Comparison of ENCODE assay signal across 1 cellular context in genomic region chr11:125192194-125192593, GRCh38.
TF ChIP-seq lines count a peak whose summit lies in the region.

No MANE protein-coding gene starts in this region.

TF ChIP-seq in GM23338, 12 proteins besides CTCF, POLR2A, EP300 and RAD21:
- TF ChIP-seq REST (IDR thresholded peaks at IDR 0.05; ENCODE audit: unreplicated experiment) (no peak), NANOG (IDR thresholded peaks at IDR 0.05; ENCODE audit: borderline replicate concordance) (no peak), ETS1 (IDR thresholded peaks at IDR 0.05) (no peak), STAT1 (IDR thresholded peaks at IDR 0.05; ENCODE audit: unreplicated experiment) (no peak), ZNF331 (CRISPR knock-in tag; IDR thresholded peaks at IDR 0.05; ENCODE audit: low read depth) (no peak), JUNB (IDR thresholded peaks at IDR 0.05; ENCODE audit: unreplicated experiment) (no peak), POLR2AphosphoS5 (IDR thresholded peaks at IDR 0.05; ENCODE audit: low read depth) (no peak), CREB1 (CRISPR knock-in tag; IDR thresholded peaks at IDR 0.05; ENCODE audit: low read depth) (no peak), EZH2 (IDR thresholded peaks at IDR 0.05; ENCODE audit: low read depth, unreplicated experiment) (no peak), EZH2phosphoT487 (IDR thresholded peaks at IDR 0.05; ENCODE audit: unreplicated experiment) (no peak), ZNF114 (CRISPR knock-in tag; IDR thresholded peaks at IDR 0.05) (no peak)
- TF ChIP-seq, protein P1, sequence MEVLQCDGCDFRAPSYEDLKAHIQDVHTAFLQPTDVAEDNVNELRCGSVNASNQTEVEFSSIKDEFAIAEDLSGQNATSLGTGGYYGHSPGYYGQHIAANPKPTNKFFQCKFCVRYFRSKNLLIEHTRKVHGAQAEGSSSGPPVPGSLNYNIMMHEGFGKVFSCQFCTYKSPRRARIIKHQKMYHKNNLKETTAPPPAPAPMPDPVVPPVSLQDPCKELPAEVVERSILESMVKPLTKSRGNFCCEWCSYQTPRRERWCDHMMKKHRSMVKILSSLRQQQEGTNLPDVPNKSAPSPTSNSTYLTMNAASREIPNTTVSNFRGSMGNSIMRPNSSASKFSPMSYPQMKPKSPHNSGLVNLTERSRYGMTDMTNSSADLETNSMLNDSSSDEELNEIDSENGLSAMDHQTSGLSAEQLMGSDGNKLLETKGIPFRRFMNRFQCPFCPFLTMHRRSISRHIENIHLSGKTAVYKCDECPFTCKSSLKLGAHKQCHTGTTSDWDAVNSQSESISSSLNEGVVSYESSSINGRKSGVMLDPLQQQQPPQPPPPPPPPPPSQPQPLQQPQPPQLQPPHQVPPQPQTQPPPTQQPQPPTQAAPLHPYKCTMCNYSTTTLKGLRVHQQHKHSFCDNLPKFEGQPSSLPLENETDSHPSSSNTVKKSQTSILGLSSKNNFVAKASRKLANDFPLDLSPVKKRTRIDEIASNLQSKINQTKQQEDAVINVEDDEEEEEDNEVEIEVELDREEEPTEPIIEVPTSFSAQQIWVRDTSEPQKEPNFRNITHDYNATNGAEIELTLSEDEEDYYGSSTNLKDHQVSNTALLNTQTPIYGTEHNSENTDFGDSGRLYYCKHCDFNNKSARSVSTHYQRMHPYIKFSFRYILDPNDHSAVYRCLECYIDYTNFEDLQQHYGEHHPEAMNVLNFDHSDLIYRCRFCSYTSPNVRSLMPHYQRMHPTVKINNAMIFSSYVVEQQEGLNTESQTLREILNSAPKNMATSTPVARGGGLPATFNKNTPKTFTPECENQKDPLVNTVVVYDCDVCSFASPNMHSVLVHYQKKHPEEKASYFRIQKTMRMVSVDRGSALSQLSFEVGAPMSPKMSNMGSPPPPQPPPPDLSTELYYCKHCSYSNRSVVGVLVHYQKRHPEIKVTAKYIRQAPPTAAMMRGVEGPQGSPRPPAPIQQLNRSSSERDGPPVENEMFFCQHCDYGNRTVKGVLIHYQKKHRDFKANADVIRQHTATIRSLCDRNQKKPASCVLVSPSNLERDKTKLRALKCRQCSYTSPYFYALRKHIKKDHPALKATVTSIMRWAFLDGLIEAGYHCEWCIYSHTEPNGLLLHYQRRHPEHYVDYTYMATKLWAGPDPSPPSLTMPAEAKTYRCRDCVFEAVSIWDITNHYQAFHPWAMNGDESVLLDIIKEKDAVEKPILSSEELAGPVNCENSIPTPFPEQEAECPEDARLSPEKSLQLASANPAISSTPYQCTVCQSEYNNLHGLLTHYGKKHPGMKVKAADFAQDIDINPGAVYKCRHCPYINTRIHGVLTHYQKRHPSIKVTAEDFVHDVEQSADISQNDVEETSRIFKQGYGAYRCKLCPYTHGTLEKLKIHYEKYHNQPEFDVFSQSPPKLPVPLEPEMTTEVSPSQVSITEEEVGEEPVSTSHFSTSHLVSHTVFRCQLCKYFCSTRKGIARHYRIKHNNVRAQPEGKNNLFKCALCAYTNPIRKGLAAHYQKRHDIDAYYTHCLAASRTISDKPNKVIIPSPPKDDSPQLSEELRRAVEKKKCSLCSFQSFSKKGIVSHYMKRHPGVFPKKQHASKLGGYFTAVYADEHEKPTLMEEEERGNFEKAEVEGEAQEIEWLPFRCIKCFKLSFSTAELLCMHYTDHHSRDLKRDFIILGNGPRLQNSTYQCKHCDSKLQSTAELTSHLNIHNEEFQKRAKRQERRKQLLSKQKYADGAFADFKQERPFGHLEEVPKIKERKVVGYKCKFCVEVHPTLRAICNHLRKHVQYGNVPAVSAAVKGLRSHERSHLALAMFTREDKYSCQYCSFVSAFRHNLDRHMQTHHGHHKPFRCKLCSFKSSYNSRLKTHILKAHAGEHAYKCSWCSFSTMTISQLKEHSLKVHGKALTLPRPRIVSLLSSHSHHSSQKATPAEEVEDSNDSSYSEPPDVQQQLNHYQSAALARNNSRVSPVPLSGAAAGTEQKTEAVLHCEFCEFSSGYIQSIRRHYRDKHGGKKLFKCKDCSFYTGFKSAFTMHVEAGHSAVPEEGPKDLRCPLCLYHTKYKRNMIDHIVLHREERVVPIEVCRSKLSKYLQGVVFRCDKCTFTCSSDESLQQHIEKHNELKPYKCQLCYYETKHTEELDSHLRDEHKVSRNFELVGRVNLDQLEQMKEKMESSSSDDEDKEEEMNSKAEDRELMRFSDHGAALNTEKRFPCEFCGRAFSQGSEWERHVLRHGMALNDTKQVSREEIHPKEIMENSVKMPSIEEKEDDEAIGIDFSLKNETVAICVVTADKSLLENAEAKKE (CRISPR knock-in tag; IDR thresholded peaks at IDR 0.05), result no peak
TF ChIP-seq in GM23338: peak in this region for 0.
